25 cellular contexts compared by ENCODE assay signal in genomic region chr13:25262261-25262660, GRCh38.
"Had no signal": no experiment of that assay in that cellular context is flagged by ENCODE, and none has a peak within 500 bp of the region (broad histone marks: within the 10 kb centered on the region; RNA-seq: fewer than 3 reads in every experiment).

No MANE protein-coding gene starts in this region.

- ATAC-seq: effector memory CD8-positive, alpha-beta T cell; esophagus mucosa; foreskin keratinocyte; gastrocnemius medialis; gastroesophageal sphincter; heart left ventricle; heart right ventricle had no signal

- H3K9me3 ChIP-seq: colonic mucosa, esophagus muscularis mucosa, esophagus squamous epithelium, gastrocnemius medialis, gastroesophageal sphincter, heart left ventricle, heart right ventricle had no signal

- H3K27me3 Mint-ChIP-seq: dendritic cell treated with granulocyte-macrophage colony-stimulating factor and Interleukin-4, amounts not matched to agents 40 ng/mL and 50 ng/mL, for 4 days; effector memory CD8-positive, alpha-beta T cell had no signal

- H3K4me1 Mint-ChIP-seq: endodermal cell had no signal

- DNase-seq: colonic mucosa; cortex of kidney; dermis blood vessel endothelial cell; dorsolateral prefrontal cortex; effector CD4-positive, alpha-beta T cell; effector CD8-positive, alpha-beta T cell; effector memory CD4-positive, alpha-beta T cell; effector memory CD8-positive, alpha-beta T cell; endodermal cell; erythroblast; esophagus squamous epithelium; foreskin fibroblast; foreskin keratinocyte; foreskin melanocyte; gastrocnemius medialis; glutamatergic neuron; head of caudate nucleus; heart left ventricle; heart right ventricle had no signal

- H3K4me1 ChIP-seq: colonic mucosa, esophagus muscularis mucosa, esophagus squamous epithelium, foreskin keratinocyte, gastrocnemius medialis, gastroesophageal sphincter, heart right ventricle had no signal

- H3K27ac Mint-ChIP-seq: dendritic cell treated with granulocyte-macrophage colony-stimulating factor and Interleukin-4, amounts not matched to agents 40 ng/mL and 50 ng/mL, for 4 days; effector memory CD8-positive, alpha-beta T cell; endodermal cell had no signal

- H3K27ac ChIP-seq: colonic mucosa, coronary artery, dorsolateral prefrontal cortex, epithelial cell of prostate, esophagus muscularis mucosa, esophagus squamous epithelium, foreskin keratinocyte, gastrocnemius medialis, gastroesophageal sphincter, heart left ventricle, heart right ventricle had no signal

- H3K36me3 ChIP-seq: colonic mucosa had no signal

- H3K4me3 Mint-ChIP-seq: dendritic cell treated with granulocyte-macrophage colony-stimulating factor and Interleukin-4, amounts not matched to agents 40 ng/mL and 50 ng/mL, for 4 days; effector memory CD8-positive, alpha-beta T cell; endodermal cell had no signal

- H3K4me3 ChIP-seq: colonic mucosa, coronary artery, dorsolateral prefrontal cortex, esophagus muscularis mucosa, esophagus squamous epithelium, gastrocnemius medialis, gastroesophageal sphincter, heart left ventricle, heart right ventricle had no signal

- H3K27me3 ChIP-seq: colonic mucosa, dorsolateral prefrontal cortex, esophagus muscularis mucosa, esophagus squamous epithelium, foreskin keratinocyte, gastrocnemius medialis, gastroesophageal sphincter, heart left ventricle, heart right ventricle had no signal

- H3K9me3 Mint-ChIP-seq: dendritic cell treated with granulocyte-macrophage colony-stimulating factor and Interleukin-4, amounts not matched to agents 40 ng/mL and 50 ng/mL, for 4 days; effector memory CD8-positive, alpha-beta T cell; endodermal cell had no signal
